ENCODE assay signal across 16 cellular contexts in genomic region chr3:69058947-69059224, GRCh38. TPM values are rescaled to one million over a fixed set of nuclear protein-coding genes. Genes with fewer than 3 reads are reported as not detected.
DNase-seq lines count a peak whose midpoint lies in the region; TF ChIP-seq lines count a peak whose summit lies in the region.
"Had no signal": no experiment of that assay in that cellular context is flagged by ENCODE, and none has a peak within 500 bp of the region (broad histone marks: within the 10 kb centered on the region; RNA-seq: fewer than 3 reads in every experiment).

No MANE protein-coding gene starts in this region.

- CTCF ChIA-PET in activated naive CD4-positive, alpha-beta T cell treated with anti-CD3 and anti-CD28 coated beads, Interleukin-2, amount 10 ng/mL, durations not matched to agents 7 days and 5 days (lab: Charles Lee) = interaction anchor here (0.8 kb wide), 1 partner anchor 23 kb away, joined by 3 read pairs; no protein-coding TSS in a partner anchor
- CTCF ChIA-PET in A673 (lab: Charles Lee) = no interaction called here

- H3K9me3 Mint-ChIP-seq in activated naive CD4-positive, alpha-beta T cell treated with anti-CD3 and anti-CD28 coated beads, Interleukin-2, amount 10 ng/mL, durations not matched to agents 7 days and 5 days = peaks cover 3% of the 10 kb centered on the region
- no peaks in the 10 kb centered on the region for H3K9me3 Mint-ChIP-seq in dendritic cell treated with granulocyte-macrophage colony-stimulating factor and Interleukin-4, amounts not matched to agents 40 ng/mL and 50 ng/mL, for 4 days
- H3K9me3 Mint-ChIP-seq: type B pancreatic cell had no signal

- peaks cover 56% of the 10 kb centered on the region for H3K4me1 Mint-ChIP-seq in activated naive CD4-positive, alpha-beta T cell treated with anti-CD3 and anti-CD28 coated beads, Interleukin-2, amount 10 ng/mL, durations not matched to agents 7 days and 5 days
- H3K4me1 Mint-ChIP-seq in dendritic cell treated with granulocyte-macrophage colony-stimulating factor and Interleukin-4, amounts not matched to agents 40 ng/mL and 50 ng/mL, for 4 days (ENCODE audit: low read depth) = peaks cover 18% of the 10 kb centered on the region

- H3K4me2 ChIP-seq in OCI-LY3 (ENCODE audit: low read length) = peak overlapping the region; percentile 35

- POLR2A ChIA-PET in A673 (lab: Charles Lee; ENCODE audit: low non-redundant PET) = no interaction called here

- H3K36me3 ChIP-seq in OCI-LY3 (replicated peaks; ENCODE audit: low read depth, low read length) (peaks cover 61% of the 10 kb centered on the region), thymus (ENCODE audit: control insufficient read depth, insufficient read depth) (peaks cover 27% of the 10 kb centered on the region), A673 (ENCODE audit: insufficient read depth, low read length, poor library complexity, severe bottlenecking) (peaks cover 38% of the 10 kb centered on the region), left ventricle myocardium inferior (peaks cover 97% of the 10 kb centered on the region)

- H3K4me3 ChIP-seq in OCI-LY3 (ENCODE audit: low read length) (no peak overlapping the region), thymus (ENCODE audit: low read length) (no peak overlapping the region), A673 (ENCODE audit: low read depth, low read length, poor library complexity, severe bottlenecking) (no peak overlapping the region), left ventricle myocardium inferior (no peak overlapping the region)
- H3K4me3 ChIP-seq: left lung, MG63 had no signal

- intact Hi-C loops in dendritic cell treated with granulocyte-macrophage colony-stimulating factor and Interleukin-4, amounts not matched to agents 40 ng/mL and 50 ng/mL, for 4 days (cut with micrococcal nuclease) = no loop called here
- intact Hi-C loops in A673 (cut with micrococcal nuclease; ENCODE audit: unreplicated experiment) = no loop called here
- intact Hi-C loops in head of caudate nucleus (cut with DNase I) = no loop called here
- intact Hi-C loops in left ventricle myocardium inferior (cut with micrococcal nuclease) = no loop called here

- BruUV-seq in A673 (replicated peaks; lab: Mats Ljungman, UMichigan) = no TSS peak

- H3K4me3 Mint-ChIP-seq in activated naive CD4-positive, alpha-beta T cell treated with anti-CD3 and anti-CD28 coated beads, Interleukin-2, amount 10 ng/mL, durations not matched to agents 7 days and 5 days = no peak overlapping the region
- no peak overlapping the region for H3K4me3 Mint-ChIP-seq in dendritic cell treated with granulocyte-macrophage colony-stimulating factor and Interleukin-4, amounts not matched to agents 40 ng/mL and 50 ng/mL, for 4 days
- H3K4me3 Mint-ChIP-seq: type B pancreatic cell had no signal

- TF ChIP-seq CTCF in OCI-LY3 (IDR thresholded peaks at IDR 0.05; ENCODE audit: low read depth, low read length) = no peak
- TF ChIP-seq CTCF in A673 (conservative IDR thresholded peaks at IDR 0.05; ENCODE audit: low read depth, low read length) = no peak
- TF ChIP-seq CTCF in left ventricle myocardium inferior (IDR thresholded peaks at IDR 0.05; ENCODE audit: borderline replicate concordance) = no peak

- no peaks in the 10 kb centered on the region for H3K27me3 Mint-ChIP-seq in activated naive CD4-positive, alpha-beta T cell treated with anti-CD3 and anti-CD28 coated beads, Interleukin-2, amount 10 ng/mL, durations not matched to agents 7 days and 5 days
- H3K27me3 Mint-ChIP-seq in dendritic cell treated with granulocyte-macrophage colony-stimulating factor and Interleukin-4, amounts not matched to agents 40 ng/mL and 50 ng/mL, for 4 days = no peaks in the 10 kb centered on the region
- H3K27me3 Mint-ChIP-seq: type B pancreatic cell had no signal

- 98% methylated on average over 2 of the region's 2 CpGs for WGBS in thymus

- H3K27ac ChIP-seq in OCI-LY3 (ENCODE audit: low read length) (peak overlapping the region; percentile 59), thymus (ENCODE audit: low read depth) (peak overlapping the region; percentile 42), A673 (ENCODE audit: low read depth, low read length, poor library complexity, severe bottlenecking) (no peak overlapping the region), left ventricle myocardium inferior (replicated peaks) (no peak overlapping the region)

- H3K27ac Mint-ChIP-seq in activated naive CD4-positive, alpha-beta T cell treated with anti-CD3 and anti-CD28 coated beads, Interleukin-2, amount 10 ng/mL, durations not matched to agents 7 days and 5 days = peak overlapping the region; percentile 97
- peak overlapping the region; percentile 56 for H3K27ac Mint-ChIP-seq in dendritic cell treated with granulocyte-macrophage colony-stimulating factor and Interleukin-4, amounts not matched to agents 40 ng/mL and 50 ng/mL, for 4 days
- H3K27ac Mint-ChIP-seq: type B pancreatic cell had no signal

- H3K79me2 ChIP-seq in OCI-LY3 (ENCODE audit: low read length) = no peaks in the 10 kb centered on the region

- H4K20me1 ChIP-seq in OCI-LY3 (ENCODE audit: insufficient read depth, low read length) = no peaks in the 10 kb centered on the region

- H3K36me3 Mint-ChIP-seq in activated naive CD4-positive, alpha-beta T cell treated with anti-CD3 and anti-CD28 coated beads, Interleukin-2, amount 10 ng/mL, durations not matched to agents 7 days and 5 days = peaks cover 65% of the 10 kb centered on the region
- H3K36me3 Mint-ChIP-seq in dendritic cell treated with granulocyte-macrophage colony-stimulating factor and Interleukin-4, amounts not matched to agents 40 ng/mL and 50 ng/mL, for 4 days (ENCODE audit: low read depth) = peaks cover 71% of the 10 kb centered on the region

- H2AFZ ChIP-seq in OCI-LY3 (ENCODE audit: low read depth, low read length) = no peak overlapping the region

- H3K9ac ChIP-seq in OCI-LY3 (ENCODE audit: low read length) = no peak overlapping the region; the same call in 1 of the 2 replicates

- no peak for DNase-seq in activated naive CD4-positive, alpha-beta T cell treated with anti-CD3 and anti-CD28 coated beads, Interleukin-2, amount 10 ng/mL, durations not matched to agents 7 days and 5 days
- no peak for DNase-seq in activated naive CD4-positive, alpha-beta T cell treated with anti-CD3 and anti-CD28 coated beads, Interleukin-2, amount 50 U/mL, for 16 hours
- no peak for DNase-seq in A673 (ENCODE audit: low spot score)
- no peak for DNase-seq in head of caudate nucleus
- DNase-seq in left ventricle myocardium inferior = no peak
- DNase-seq: activated effector memory CD4-positive, alpha-beta T cell treated with Interleukin-2 at 50 U/mL for 16 hours; effector CD8-positive, alpha-beta T cell; left lung; MG63; NCI-H187 treated with DMSO at 0.1 percent for 48 hours; NCI-H524; retina had no signal

- no peaks in the 10 kb centered on the region for H3K9me3 ChIP-seq in OCI-LY3 (ENCODE audit: insufficient read depth, low read length)
- H3K9me3 ChIP-seq in thymus (ENCODE audit: control insufficient read depth) = no peaks in the 10 kb centered on the region
- no peaks in the 10 kb centered on the region for H3K9me3 ChIP-seq in A673 (ENCODE audit: low read depth, low read length, poor library complexity, severe bottlenecking)
- H3K9me3 ChIP-seq in left ventricle myocardium inferior (replicated peaks) = no peaks in the 10 kb centered on the region
- H3K9me3 ChIP-seq: left lung, MG63 had no signal

- H3K27me3 ChIP-seq in OCI-LY3 (ENCODE audit: low read depth, low read length) = no peaks in the 10 kb centered on the region
- H3K27me3 ChIP-seq in thymus (ENCODE audit: control insufficient read depth, insufficient read depth) = no peaks in the 10 kb centered on the region
- H3K27me3 ChIP-seq in A673 (replicated peaks; ENCODE audit: insufficient read depth, low read depth, low read length, poor library complexity) = no peaks in the 10 kb centered on the region
- H3K27me3 ChIP-seq in left ventricle myocardium inferior (ENCODE audit: low read depth) = no peaks in the 10 kb centered on the region
- H3K27me3 ChIP-seq: left lung, MG63 had no signal

- H3K4me1 ChIP-seq in OCI-LY3 (ENCODE audit: low read length) (peaks cover 13% of the 10 kb centered on the region), thymus (ENCODE audit: control insufficient read depth, insufficient read depth, low read length) (no peaks in the 10 kb centered on the region), A673 (ENCODE audit: insufficient read depth, low read length, poor library complexity, severe bottlenecking) (no peaks in the 10 kb centered on the region), left ventricle myocardium inferior (no peaks in the 10 kb centered on the region)
- H3K4me1 ChIP-seq: left lung had no signal

RNA-seq across cellular contexts. Expression of gene TMF1, which starts 6.8 kb away (rescaled TPM):
- polyA plus RNA-seq in thymus = 13.6 TPM
- 12.4 and 14.2 TPM in 2 replicates for total RNA-seq in A673 (2021)
- 21.0 TPM for total RNA-seq in left ventricle myocardium inferior

RNA-seq across cellular contexts. Expression of gene UBA3, which starts 21.3 kb away (rescaled TPM):
- 89.3 TPM for polyA plus RNA-seq in thymus
- 40.5 and 55.0 TPM in 2 replicates for total RNA-seq in A673 (2021)
- 84.2 TPM for total RNA-seq in left ventricle myocardium inferior

RNA-seq across cellular contexts. Expression of gene ARL6IP5, which starts 25.9 kb away (rescaled TPM):
- polyA plus RNA-seq in thymus = 130 TPM
- total RNA-seq in A673 (2021) = 23.9 and 28.2 TPM in 2 replicates
- total RNA-seq in left ventricle myocardium inferior = 193 TPM

RNA-seq across cellular contexts. Expression of gene EOGT, which starts 45.4 kb away (rescaled TPM):
- 43.3 TPM for polyA plus RNA-seq in thymus
- total RNA-seq in A673 (2021) = 2.9 and 4.6 TPM in 2 replicates
- 28.2 TPM for total RNA-seq in left ventricle myocardium inferior

Comparison
In these comparisons a context has a peak if more than half of its experiments do, and no peak if none do; other contexts are left out.
1. H3K27ac ChIP-seq: peak in OCI-LY3 (single experiment) and thymus (single experiment); none in A673 (single experiment) and left ventricle myocardium inferior (single experiment).